In genomic region chr2:9045595-9045994, GRCh38 we compare ENCODE assay signal across 23 cellular contexts.
"Had no signal": no experiment of that assay in that cellular context is flagged by ENCODE, and none has a peak within 500 bp of the region (broad histone marks: within the 10 kb centered on the region; RNA-seq: fewer than 3 reads in every experiment).

No MANE protein-coding gene starts in this region.

- H3K4me1 Mint-ChIP-seq: mesothelial cell of epicardium had no signal

- H3K27me3 ChIP-seq: dorsolateral prefrontal cortex, foreskin keratinocyte, heart right ventricle, left lung had no signal

- FAIRE-seq: colon, endothelial cell of umbilical vein, frontal cortex, islet of Langerhans, keratinocyte had no signal

- H3K4me3 Mint-ChIP-seq: mesothelial cell of epicardium had no signal

- ATAC-seq: foreskin keratinocyte, gastroesophageal sphincter, heart right ventricle, left cardiac atrium, left lung, left ventricle myocardium superior, lower lobe of right lung, mucosa of descending colon had no signal

- H3K4me3 ChIP-seq: coronary artery, dorsolateral prefrontal cortex, esophagus muscularis mucosa, gastroesophageal sphincter, heart right ventricle, left lung, lower lobe of right lung, mucosa of descending colon had no signal

- H3K27ac Mint-ChIP-seq: mesothelial cell of epicardium had no signal

- H3K36me3 Mint-ChIP-seq: mesothelial cell of epicardium had no signal

- H3K9me3 ChIP-seq: esophagus muscularis mucosa, gastroesophageal sphincter, left lung, lower lobe of right lung, mucosa of descending colon had no signal

- DNase-seq: dermis blood vessel endothelial cell; dorsolateral prefrontal cortex; effector CD4-positive, alpha-beta T cell; effector memory CD4-positive, alpha-beta T cell; foreskin keratinocyte; head of caudate nucleus; heart right ventricle; hippocampal formation; left cardiac atrium; left lung; left ventricle myocardium superior; lower lobe of right lung; mesenchymal stem cell; mucosa of descending colon had no signal

- H3K4me1 ChIP-seq: esophagus muscularis mucosa, foreskin keratinocyte, gastroesophageal sphincter, left lung, lower lobe of right lung had no signal

- H3K27ac ChIP-seq: coronary artery, dorsolateral prefrontal cortex, esophagus muscularis mucosa, foreskin keratinocyte, gastroesophageal sphincter, heart right ventricle, lower lobe of right lung had no signal

- H3K36me3 ChIP-seq: esophagus muscularis mucosa, gastroesophageal sphincter, heart right ventricle, left lung, lower lobe of right lung had no signal
